8 cellular contexts compared by ENCODE assay signal in genomic region chr11:57711414-57712255, GRCh38. TPM values are rescaled to one million over a fixed set of nuclear protein-coding genes. Genes with fewer than 3 reads are reported as not detected.
DNase-seq lines count a peak whose midpoint lies in the region; ATAC-seq and TF ChIP-seq lines count a peak whose summit lies in the region.

A gene with protein sequence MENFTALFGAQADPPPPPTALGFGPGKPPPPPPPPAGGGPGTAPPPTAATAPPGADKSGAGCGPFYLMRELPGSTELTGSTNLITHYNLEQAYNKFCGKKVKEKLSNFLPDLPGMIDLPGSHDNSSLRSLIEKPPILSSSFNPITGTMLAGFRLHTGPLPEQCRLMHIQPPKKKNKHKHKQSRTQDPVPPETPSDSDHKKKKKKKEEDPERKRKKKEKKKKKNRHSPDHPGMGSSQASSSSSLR (minus strand): TSS chr11:57712215. CDS start chr11:57712179, 36 bp downstream.

- H3K4me1 ChIP-seq in CD8-positive, alpha-beta T cell (ENCODE audit: insufficient read depth, low read length): peaks cover 33% of the 10 kb centered on the region

- H3K27me3 Mint-ChIP-seq in CD8-positive, alpha-beta T cell (ENCODE audit: low read depth): no peaks in the 10 kb centered on the region
- H3K27me3 Mint-ChIP-seq in activated CD8-positive, alpha-beta memory T cell treated with anti-CD3 and anti-CD28 coated beads, Interleukin-2, amount 10 ng/mL, durations not matched to agents 7 days and 5 days: no peaks in the 10 kb centered on the region

- peaks cover 24% of the 10 kb centered on the region for H3K36me3 Mint-ChIP-seq in CD8-positive, alpha-beta T cell
- peaks cover 12% of the 10 kb centered on the region for H3K36me3 Mint-ChIP-seq in activated CD8-positive, alpha-beta memory T cell treated with anti-CD3 and anti-CD28 coated beads, Interleukin-2, amount 10 ng/mL, durations not matched to agents 7 days and 5 days

- CTCF ChIA-PET in CD8-positive, alpha-beta T cell (lab: Charles Lee): interaction anchor here (1.0 to 1.4 kb wide), 4 partner anchors 67 to 818 kb away, joined by 3 to 6 read pairs (median 3); partner anchors contain the start of gene TIMM10
- CTCF ChIA-PET in activated CD8-positive, alpha-beta memory T cell treated with anti-CD3 and anti-CD28 coated beads, Interleukin-2, amount 10 ng/mL, durations not matched to agents 7 days and 5 days (lab: Charles Lee): interaction anchor here (1.0 to 2.4 kb wide), 9 partner anchors 12 to 254 kb away, joined by 3 to 17 read pairs (median 5); partner anchors contain the start of gene SELENOH

- POLR2A ChIA-PET in CD8-positive, alpha-beta T cell (lab: Charles Lee): interaction anchor here (0.9 to 1.8 kb wide), 9 partner anchors 11 to 378 kb away, joined by 3 to 8 read pairs (median 4); partner anchors contain the start of genes SELENOH, UBE2L6 and ZDHHC5

- peaks cover 6% of the 10 kb centered on the region for H3K36me3 ChIP-seq in CD8-positive, alpha-beta T cell (ENCODE audit: insufficient read depth, low read length)

- intact Hi-C loops in CD8-positive, alpha-beta T cell (cut with DNase I, micrococcal nuclease): loop anchor here (1.0 to 5.0 kb wide), 16 partner anchors 30 to 1957 kb away; partner anchors contain the start of genes CLP1 (in 2 of the 2), SELENOH (in 2 of the 2), LPXN (in 1 of the 2) and PATL1 (in 1 of the 2)

- H3K4me3 Mint-ChIP-seq in CD8-positive, alpha-beta T cell: peak within 1 kb of the TSS; percentile 98
- peak within 1 kb of the TSS; percentile 99 for H3K4me3 Mint-ChIP-seq in activated CD8-positive, alpha-beta memory T cell treated with anti-CD3 and anti-CD28 coated beads, Interleukin-2, amount 10 ng/mL, durations not matched to agents 7 days and 5 days

- no peaks in the 10 kb centered on the region for H3K9me3 ChIP-seq in CD8-positive, alpha-beta T cell (ENCODE audit: low read length)

- peak within 1 kb of the TSS; percentile 91 for H3K27ac ChIP-seq in CD8-positive, alpha-beta T cell (ENCODE audit: low read depth, low read length)

- H3K4me1 Mint-ChIP-seq in CD8-positive, alpha-beta T cell (ENCODE audit: low read depth): peaks cover 53% of the 10 kb centered on the region
- H3K4me1 Mint-ChIP-seq in activated CD8-positive, alpha-beta memory T cell treated with anti-CD3 and anti-CD28 coated beads, Interleukin-2, amount 10 ng/mL, durations not matched to agents 7 days and 5 days: peaks cover 59% of the 10 kb centered on the region

- H3K27ac Mint-ChIP-seq in CD8-positive, alpha-beta T cell: peak within 1 kb of the TSS; percentile 97
- peak within 1 kb of the TSS; percentile 91 for H3K27ac Mint-ChIP-seq in activated CD8-positive, alpha-beta memory T cell treated with anti-CD3 and anti-CD28 coated beads, Interleukin-2, amount 10 ng/mL, durations not matched to agents 7 days and 5 days

- in situ Hi-C loops in endometrial microvascular endothelial cells (cut with HindIII; ENCODE audit: inconsistent ontology term, low pct_unique_long_range_greater_than_20kb, low sequenced_read_pairs): no loop called here

- ATAC-seq in CD8-positive, alpha-beta T cell: peak; percentile 36
- ATAC-seq in GM19468 (IDR thresholded peaks at IDR 0.05; ENCODE audit: extremely low read depth, unreplicated experiment): peak; percentile 27
- peak; percentile 41 for ATAC-seq in activated CD8-positive, alpha-beta memory T cell treated with anti-CD3 and anti-CD28 coated beads, Interleukin-2, amount 10 ng/mL, durations not matched to agents 7 days and 5 days

- H3K9me3 Mint-ChIP-seq in CD8-positive, alpha-beta T cell: no peaks in the 10 kb centered on the region
- no peaks in the 10 kb centered on the region for H3K9me3 Mint-ChIP-seq in activated CD8-positive, alpha-beta memory T cell treated with anti-CD3 and anti-CD28 coated beads, Interleukin-2, amount 10 ng/mL, durations not matched to agents 7 days and 5 days (ENCODE audit: low read depth)

- no peak for TF ChIP-seq CTCF in CD8-positive, alpha-beta T cell (IDR thresholded peaks at IDR 0.05)

- H3K4me3 ChIP-seq in CD8-positive, alpha-beta T cell (ENCODE audit: low read depth, low read length): peak within 1 kb of the TSS; percentile 98

- no peaks in the 10 kb centered on the region for H3K27me3 ChIP-seq in CD8-positive, alpha-beta T cell (ENCODE audit: insufficient read depth, low read length)

- DNase-seq in CD8-positive, alpha-beta T cell: peak; percentile 55 to 82 (median 72)
- DNase-seq in HS-5 (ENCODE audit: low read depth) (peak; percentile 53), NOMO-1 treated with dmso at 0.1 percent for 144 hours (lab: John Stamatoyannopoulos, UW; ENCODE audit: unreplicated experiment) (peak; percentile 75), mucosa of gallbladder (ENCODE audit: low spot score) (peak; percentile 87)
- DNase-seq in activated CD8-positive, alpha-beta memory T cell treated with anti-CD3 and anti-CD28 coated beads, Interleukin-2, amount 10 ng/mL, durations not matched to agents 7 days and 5 days: peak; percentile 88
- peak; percentile 50 for DNase-seq in stimulated activated CD8-positive, alpha-beta memory T cell treated with anti-CD3 and anti-CD28 coated beads, Interleukin-4, amount 100 ng/mL, for 24 hours (ENCODE audit: low read depth)

RNA-seq across cellular contexts. Expression of the gene that starts here (rescaled TPM):
- 10 to 100 TPM; 18.5 to 19.4 TPM for total RNA-seq in CD8-positive, alpha-beta T cell
- total RNA-seq in activated CD8-positive, alpha-beta memory T cell treated with anti-CD3 and anti-CD28 coated beads, Interleukin-2, amount 10 ng/mL, durations not matched to agents 7 days and 5 days: 10 to 100 TPM; 11.7 to 14.9 TPM
- total RNA-seq in endometrial microvascular endothelial cells (ENCODE audit: inconsistent ontology term) (17.7 TPM), mucosa of gallbladder (15.6 TPM)

Comparison
In these comparisons a context has a peak if more than half of its experiments do, and no peak if none do; other contexts are left out.
1. Peak in every context shown above with its lines: DNase-seq, ATAC-seq, H3K4me3 ChIP-seq and H3K27ac ChIP-seq.